ENCODE assay signal across 1 cellular context in the genomic region with DNA sequence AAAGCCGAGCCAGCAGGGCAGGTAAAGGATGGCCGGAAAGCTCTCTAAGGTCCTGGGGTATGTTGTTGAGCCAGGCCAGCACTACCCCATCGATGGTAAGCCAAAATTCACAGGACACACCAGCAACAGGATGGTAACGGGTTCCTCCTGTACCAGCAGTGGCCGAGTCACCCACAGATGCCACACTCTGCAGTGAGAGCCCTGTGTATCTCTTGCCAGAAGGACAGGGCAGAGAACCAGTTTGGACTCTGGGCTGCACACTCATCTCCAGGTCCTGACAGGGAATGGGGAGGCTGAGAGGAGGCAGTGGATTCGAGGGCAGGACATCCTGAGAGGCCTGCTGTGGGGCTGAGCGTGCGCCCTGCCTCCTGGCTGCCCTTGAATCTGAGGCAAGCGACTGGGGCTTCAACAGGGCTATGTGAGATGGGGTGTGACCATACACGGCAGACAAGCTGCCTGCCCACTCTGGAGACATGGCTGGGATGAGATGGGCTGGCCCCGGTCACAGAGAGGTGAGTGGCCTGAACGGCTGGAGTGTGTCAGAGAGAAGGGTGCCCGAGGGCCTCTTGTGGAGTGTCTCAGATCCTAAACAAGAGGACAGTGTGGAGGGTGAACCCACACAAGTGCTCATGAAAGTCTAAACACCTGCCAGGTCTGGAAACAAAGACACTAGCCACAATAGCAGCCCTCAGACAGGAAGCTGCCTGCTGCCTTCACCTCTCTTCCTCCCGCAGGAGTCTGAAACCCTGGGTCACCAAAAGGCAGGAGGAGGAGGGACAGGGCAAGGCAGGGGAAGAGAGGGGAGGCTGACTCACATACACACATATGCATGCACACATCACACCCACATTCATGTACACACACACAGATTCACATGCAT.
A peak's percentile ranks its signal among the peaks of the same experiment; 100 is the strongest.
TF ChIP-seq lines count a peak whose summit lies in the region.

No MANE protein-coding gene starts in this region.

TF ChIP-seq in WTC11, 78 proteins besides CTCF, POLR2A, EP300 and RAD21 (continued from another document):
- TF ChIP-seq, protein P1, sequence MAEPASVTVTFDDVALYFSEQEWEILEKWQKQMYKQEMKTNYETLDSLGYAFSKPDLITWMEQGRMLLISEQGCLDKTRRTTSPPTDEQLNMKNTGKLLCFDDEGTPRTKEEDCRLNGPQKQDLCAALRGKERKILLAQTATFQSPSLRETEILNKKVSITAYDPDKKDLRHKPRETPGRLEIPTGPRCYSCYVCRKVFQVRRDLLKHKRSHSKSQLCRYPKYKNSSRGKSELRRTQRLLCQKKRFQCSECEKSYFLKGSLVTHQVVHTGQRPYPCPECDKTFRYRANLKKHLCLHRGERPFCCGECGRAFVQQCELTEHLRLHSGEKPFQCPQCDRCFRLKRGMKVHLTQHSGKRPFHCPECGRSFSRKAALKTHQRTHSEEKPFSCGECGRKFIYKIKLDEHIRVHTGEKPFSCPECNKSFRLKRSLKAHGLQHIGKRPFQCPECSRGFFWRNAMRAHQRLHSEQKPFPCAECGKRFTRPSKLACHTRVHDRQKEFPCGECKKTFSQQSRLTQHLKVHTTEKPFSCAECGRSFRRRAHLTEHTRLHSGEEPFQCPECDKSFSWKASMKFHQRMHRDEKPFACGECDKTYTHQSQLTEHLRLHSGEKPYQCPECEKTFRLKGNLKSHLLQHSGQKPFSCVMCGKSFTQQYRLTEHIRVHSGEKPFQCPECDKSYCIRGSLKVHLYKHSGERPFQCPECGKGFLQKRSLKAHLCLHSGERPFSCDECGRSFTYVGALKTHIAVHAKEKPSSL (CRISPR knock-in tag; conservative IDR thresholded peaks at IDR 0.05), result no peak
- TF ChIP-seq, protein P2, sequence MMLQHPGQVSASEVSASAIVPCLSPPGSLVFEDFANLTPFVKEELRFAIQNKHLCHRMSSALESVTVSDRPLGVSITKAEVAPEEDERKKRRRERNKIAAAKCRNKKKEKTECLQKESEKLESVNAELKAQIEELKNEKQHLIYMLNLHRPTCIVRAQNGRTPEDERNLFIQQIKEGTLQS (CRISPR knock-in tag; conservative IDR thresholded peaks at IDR 0.05), result no peak
- TF ChIP-seq CBFB (CRISPR knock-in tag; IDR thresholded peaks at IDR 0.05; ENCODE audit: low read depth) (no peak), NR1H2 (CRISPR knock-in tag; IDR thresholded peaks at IDR 0.05) (no peak), NFE2L1 (CRISPR knock-in tag; IDR thresholded peaks at IDR 0.05) (0 out of 2 replicates have a peak, but pooled peaks have one; percentile 52), ZNF138 (CRISPR knock-in tag; conservative IDR thresholded peaks at IDR 0.05) (no peak), GTF2I (CRISPR knock-in tag; conservative IDR thresholded peaks at IDR 0.05) (no peak), ZBTB21 (CRISPR knock-in tag; IDR thresholded peaks at IDR 0.05; ENCODE audit: borderline replicate concordance) (no peak)
- TF ChIP-seq, protein P3, sequence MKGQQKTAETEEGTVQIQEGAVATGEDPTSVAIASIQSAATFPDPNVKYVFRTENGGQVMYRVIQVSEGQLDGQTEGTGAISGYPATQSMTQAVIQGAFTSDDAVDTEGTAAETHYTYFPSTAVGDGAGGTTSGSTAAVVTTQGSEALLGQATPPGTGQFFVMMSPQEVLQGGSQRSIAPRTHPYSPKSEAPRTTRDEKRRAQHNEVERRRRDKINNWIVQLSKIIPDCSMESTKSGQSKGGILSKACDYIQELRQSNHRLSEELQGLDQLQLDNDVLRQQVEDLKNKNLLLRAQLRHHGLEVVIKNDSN (CRISPR knock-in tag; IDR thresholded peaks at IDR 0.05), result no peak
- TF ChIP-seq, protein P4, sequence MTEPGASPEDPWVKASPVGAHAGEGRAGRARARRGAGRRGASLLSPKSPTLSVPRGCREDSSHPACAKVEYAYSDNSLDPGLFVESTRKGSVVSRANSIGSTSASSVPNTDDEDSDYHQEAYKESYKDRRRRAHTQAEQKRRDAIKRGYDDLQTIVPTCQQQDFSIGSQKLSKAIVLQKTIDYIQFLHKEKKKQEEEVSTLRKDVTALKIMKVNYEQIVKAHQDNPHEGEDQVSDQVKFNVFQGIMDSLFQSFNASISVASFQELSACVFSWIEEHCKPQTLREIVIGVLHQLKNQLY (CRISPR knock-in tag; IDR thresholded peaks at IDR 0.05), result no peak
- TF ChIP-seq, protein P5, sequence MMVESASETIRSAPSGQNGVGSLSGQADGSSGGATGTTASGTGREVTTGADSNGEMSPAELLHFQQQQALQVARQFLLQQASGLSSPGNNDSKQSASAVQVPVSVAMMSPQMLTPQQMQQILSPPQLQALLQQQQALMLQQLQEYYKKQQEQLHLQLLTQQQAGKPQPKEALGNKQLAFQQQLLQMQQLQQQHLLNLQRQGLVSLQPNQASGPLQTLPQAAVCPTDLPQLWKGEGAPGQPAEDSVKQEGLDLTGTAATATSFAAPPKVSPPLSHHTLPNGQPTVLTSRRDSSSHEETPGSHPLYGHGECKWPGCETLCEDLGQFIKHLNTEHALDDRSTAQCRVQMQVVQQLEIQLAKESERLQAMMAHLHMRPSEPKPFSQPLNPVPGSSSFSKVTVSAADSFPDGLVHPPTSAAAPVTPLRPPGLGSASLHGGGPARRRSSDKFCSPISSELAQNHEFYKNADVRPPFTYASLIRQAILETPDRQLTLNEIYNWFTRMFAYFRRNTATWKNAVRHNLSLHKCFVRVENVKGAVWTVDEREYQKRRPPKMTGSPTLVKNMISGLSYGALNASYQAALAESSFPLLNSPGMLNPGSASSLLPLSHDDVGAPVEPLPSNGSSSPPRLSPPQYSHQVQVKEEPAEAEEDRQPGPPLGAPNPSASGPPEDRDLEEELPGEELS (CRISPR knock-in tag; IDR thresholded peaks at IDR 0.05), result no peak
